In the genomic region with DNA sequence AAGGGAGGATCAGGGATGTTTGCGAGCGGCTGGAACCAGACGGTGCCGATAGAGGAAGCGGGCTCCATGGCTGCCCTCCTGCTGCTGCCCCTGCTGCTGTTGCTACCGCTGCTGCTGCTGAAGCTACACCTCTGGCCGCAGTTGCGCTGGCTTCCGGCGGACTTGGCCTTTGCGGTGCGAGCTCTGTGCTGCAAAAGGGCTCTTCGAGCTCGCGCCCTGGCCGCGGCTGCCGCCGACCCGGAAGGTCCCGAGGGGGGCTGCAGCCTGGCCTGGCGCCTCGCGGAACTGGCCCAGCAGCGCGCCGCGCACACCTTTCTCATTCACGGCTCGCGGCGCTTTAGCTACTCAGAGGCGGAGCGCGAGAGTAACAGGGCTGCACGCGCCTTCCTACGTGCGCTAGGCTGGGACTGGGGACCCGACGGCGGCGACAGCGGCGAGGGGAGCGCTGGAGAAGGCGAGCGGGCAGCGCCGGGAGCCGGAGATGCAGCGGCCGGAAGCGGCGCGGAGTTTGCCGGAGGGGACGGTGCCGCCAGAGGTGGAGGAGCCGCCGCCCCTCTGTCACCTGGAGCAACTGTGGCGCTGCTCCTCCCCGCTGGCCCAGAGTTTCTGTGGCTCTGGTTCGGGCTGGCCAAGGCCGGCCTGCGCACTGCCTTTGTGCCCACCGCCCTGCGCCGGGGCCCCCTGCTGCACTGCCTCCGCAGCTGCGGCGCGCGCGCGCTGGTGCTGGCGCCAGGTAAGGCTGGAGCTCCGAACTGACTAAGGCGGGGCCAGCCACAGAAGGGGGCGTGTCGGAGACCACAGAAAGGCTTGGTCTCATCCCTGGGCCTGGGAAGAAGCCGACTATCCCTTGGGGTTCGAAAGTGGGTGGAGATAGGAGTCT, we compare ENCODE assay signal across 8 cellular contexts. TPM values are rescaled to one million over a fixed set of nuclear protein-coding genes. Genes with fewer than 3 reads are reported as not detected.
A peak's percentile ranks its signal among the peaks of the same experiment; 100 is the strongest.
DNase-seq lines count a peak whose midpoint lies in the region; ATAC-seq and TF ChIP-seq lines count a peak whose summit lies in the region.

No MANE protein-coding gene starts in this region.

- ATAC-seq in GM21515 (IDR thresholded peaks at IDR 0.05; ENCODE audit: unreplicated experiment) (peak; percentile 48), HG03469 (IDR thresholded peaks at IDR 0.05; ENCODE audit: unreplicated experiment) (no peak)

- H3K4me3 ChIP-seq in astrocyte of the spinal cord (ENCODE audit: low read depth, low read length): peak overlapping the region; percentile 53
- H3K4me3 ChIP-seq in iPS-18c (ENCODE audit: insufficient read depth, low read depth, low read length): peak overlapping the region; percentile 89
- peak overlapping the region; percentile 57 to 89 (median 77) for H3K4me3 ChIP-seq in spleen

- DNase-seq in COLO829 (ENCODE audit: low spot score): peak; percentile 62
- DNase-seq in NCI-H1105 treated with DMSO at 0.1 percent for 48 hours (lab: John Stamatoyannopoulos, UW): peak; percentile 87
- DNase-seq in T-helper 2 cell: peak; percentile 28 to 79 (median 57)
- DNase-seq in astrocyte of the spinal cord (ENCODE audit: low read depth, low spot score): no peak
- DNase-seq in spleen: peak; percentile 95

- in situ Hi-C loops in astrocyte of the spinal cord (cut with HindIII; ENCODE audit: low sequenced_read_pairs): no loop called here

- peaks cover 22 to 98% (median 71%) of the 10 kb centered on the region in 6 donors for H3K4me1 ChIP-seq in spleen

- intact Hi-C loops in spleen (cut with DNase I; ENCODE audit: low total_unique reads): no loop called here

- no peak for TF ChIP-seq CTCF in astrocyte of the spinal cord (IDR thresholded peaks at IDR 0.05; ENCODE audit: low read depth, low read length)
- peak in 2 of 11 experiments; percentile 8 to 28 for TF ChIP-seq CTCF in spleen (IDR thresholded peaks at IDR 0.05 in 8 of 11, conservative IDR thresholded peaks at IDR 0.05 in 3 of 11)

- peak in 1 of 3 donors; percentile 41 for TF ChIP-seq POLR2A in spleen (IDR thresholded peaks at IDR 0.05)

- 0 to 1% (median 0%) methylated on average over 24 to 83 of the region's 83 CpGs for WGBS in spleen, 5 donors

- H3K9me3 ChIP-seq in iPS-18c (ENCODE audit: control insufficient read depth, insufficient read depth, low read length): no peaks in the 10 kb centered on the region
- no peaks in the 10 kb centered on the region for H3K9me3 ChIP-seq in spleen

- H3K36me3 ChIP-seq in spleen: peaks cover 0 to 54% (median 19%) of the 10 kb centered on the region in 6 donors

- peak overlapping the region; percentile 76 to 93 (median 84) for H3K27ac ChIP-seq in spleen

- no peaks in the 10 kb centered on the region for H3K27me3 ChIP-seq in spleen (replicated peaks in 1 of 7)

RNA-seq across cellular contexts. Expression of gene SLC27A3, which starts 0.5 kb away (rescaled TPM):
- total RNA-seq in spleen: 10 to 100 TPM; 11.1 to 28.4 (median 20.0) TPM
- polyA plus RNA-seq in spleen: 10 to 100 TPM; 23.4 to 54.5 (median 48.6) TPM

RNA-seq across cellular contexts. Expression of gene INTS3, which starts 47.8 kb away (rescaled TPM):
- 10 to 100 TPM; 38.1 to 66.2 (median 49.0) TPM for total RNA-seq in spleen
- polyA plus RNA-seq in spleen: 10 to 100 TPM; 24.7 to 51.9 (median 46.6) TPM
